ENCODE assay signal across 17 cellular contexts in genomic region chr1:177032434-177032833, GRCh38.
DNase-seq lines count a peak whose midpoint lies in the region; FAIRE-seq and TF ChIP-seq lines count a peak whose summit lies in the region.
"Had no signal": no experiment of that assay in that cellular context is flagged by ENCODE, and none has a peak within 500 bp of the region (broad histone marks: within the 10 kb centered on the region; RNA-seq: fewer than 3 reads in every experiment).

No MANE protein-coding gene starts in this region.

- H3K4me1 Mint-ChIP-seq in activated naive CD8-positive, alpha-beta T cell treated with anti-CD3 and anti-CD28 coated beads for 36 hours, result no peaks in the 10 kb centered on the region
- H3K4me1 Mint-ChIP-seq: T-helper 17 cell had no signal

- H4K20me1 ChIP-seq in H1 (replicated peaks in 1 of 2; ENCODE audit: control insufficient read depth in 1 of 2, insufficient read depth in 2 of 2, low read length in 2 of 2) (no peaks in the 10 kb centered on the region), hepatocyte (ENCODE audit: insufficient read depth, poor library complexity, severe bottlenecking) (no peaks in the 10 kb centered on the region)
- H4K20me1 ChIP-seq: BLaER1 had no signal

- TF ChIP-seq POLR2A in H1 (IDR thresholded peaks at IDR 0.05; ENCODE audit: control extremely low read depth in 1 of 2, low read depth in 2 of 2, low read length in 2 of 2), result no peak

- H3K4me2 ChIP-seq in H1 (ENCODE audit: insufficient read depth in 1 of 2, low read depth in 2 of 2, low read length in 2 of 2) (no peak overlapping the region), hepatocyte (no peak overlapping the region)
- H3K4me2 ChIP-seq: BLaER1, KMS-11 had no signal

- no peak overlapping the region for H4K91ac ChIP-seq in H1 (replicated peaks; ENCODE audit: insufficient read length, low read length)

- TF ChIP-seq RAD21 in H1 (IDR thresholded peaks at IDR 0.05 in 1 of 2, conservative IDR thresholded peaks at IDR 0.05 in 1 of 2; ENCODE audit: low read depth in 2 of 2, low read length in 2 of 2), result no peak

- no peak overlapping the region for H2BK20ac ChIP-seq in H1 (ENCODE audit: low read length)

- no peaks in the 10 kb centered on the region for H3K9me3 Mint-ChIP-seq in activated naive CD8-positive, alpha-beta T cell treated with anti-CD3 and anti-CD28 coated beads for 36 hours
- H3K9me3 Mint-ChIP-seq: CD8-positive, alpha-beta T cell had no signal

- no peak overlapping the region for H3K14ac ChIP-seq in H1 (ENCODE audit: insufficient read length)

- 92% methylated on average over 22 of the region's 22 CpGs; no CpG with 5 or more reads in 1 of the 2 experiments for WGBS in H1 (ENCODE audit: extremely low coverage in 1 of 2, insufficient coverage in 1 of 2, insufficient read length in 1 of 2, insufficient replicate concordance in 2 of 2, low coverage in 1 of 2, low lambda C conversion rate in 2 of 2, missing lambda C conversion rate in 1 of 2), 2 experiments
- WGBS in hepatocyte (ENCODE audit: low lambda C conversion rate, missing lambda C conversion rate), result 96% methylated on average over 22 of the region's 22 CpGs

- no peak for TF ChIP-seq EP300 in H1 (IDR thresholded peaks at IDR 0.05; ENCODE audit: borderline replicate concordance in 1 of 2, low read depth in 2 of 2, low read length in 2 of 2)

- no peak overlapping the region for H3K4me3 Mint-ChIP-seq in activated naive CD8-positive, alpha-beta T cell treated with anti-CD3 and anti-CD28 coated beads for 36 hours
- H3K4me3 Mint-ChIP-seq: CD8-positive, alpha-beta T cell; T-helper 17 cell had no signal

- H2AK5ac ChIP-seq in H1 (ENCODE audit: low read depth, low read length), result no peak overlapping the region

- H3K4ac ChIP-seq in H1 (replicated peaks; ENCODE audit: insufficient read length, low read depth, low read length), result no peak overlapping the region

- H2BK15ac ChIP-seq in H1 (ENCODE audit: low read length), result no peak overlapping the region

- H3K79me2 ChIP-seq in H1 (ENCODE audit: control insufficient read depth in 1 of 2, insufficient read depth in 2 of 2, low read length in 2 of 2) (no peaks in the 10 kb centered on the region), hepatocyte (no peaks in the 10 kb centered on the region)

- H3K18ac ChIP-seq in H1 (ENCODE audit: extremely low read depth, low read length), result no peak overlapping the region

- no peaks in the 10 kb centered on the region for H3K23me2 ChIP-seq in H1 (ENCODE audit: low read depth, low read length)

- H3K36me3 ChIP-seq in H1 (ENCODE audit: control insufficient read depth in 2 of 4, insufficient read depth in 4 of 4, low read length in 3 of 4) (no peaks in the 10 kb centered on the region), hepatocyte (replicated peaks; ENCODE audit: insufficient read depth, low read depth) (no peaks in the 10 kb centered on the region)
- H3K36me3 ChIP-seq: BLaER1 had no signal

- no peak overlapping the region for H3K4me3 ChIP-seq in H1 (ENCODE audit: extremely low read depth in 1 of 4, insufficient read depth in 2 of 4, low read depth in 3 of 4, low read length in 4 of 4)
- H3K4me3 ChIP-seq in hepatocyte, result no peak overlapping the region
- H3K4me3 ChIP-seq: BLaER1 had no signal

- H3K4me1 ChIP-seq in H1 (replicated peaks in 1 of 4; ENCODE audit: control insufficient read depth in 3 of 4, insufficient read depth in 4 of 4, low read length in 3 of 4) (peaks cover 0 to 9% (median 3%) of the 10 kb centered on the region in 4 experiments; a peak in 2 of 7 replicates), hepatocyte (ENCODE audit: insufficient read depth) (no peaks in the 10 kb centered on the region)
- H3K4me1 ChIP-seq: BLaER1 had no signal

- H2AFZ ChIP-seq in H1 (ENCODE audit: low read length) (no peak overlapping the region), hepatocyte (no peak overlapping the region)

- H4K8ac ChIP-seq in H1 (ENCODE audit: extremely low read depth, insufficient read depth, low read length), result no peak overlapping the region; the same call in 1 of the 2 replicates

- no peaks in the 10 kb centered on the region for H3K9me3 ChIP-seq in H1 (ENCODE audit: insufficient read depth in 2 of 2, low read depth in 1 of 2, low read length in 1 of 2)
- no peaks in the 10 kb centered on the region for H3K9me3 ChIP-seq in hepatocyte (ENCODE audit: low read depth)
- H3K9me3 ChIP-seq: BLaER1 had no signal

- no peak overlapping the region for H3K56ac ChIP-seq in H1 (replicated peaks; ENCODE audit: insufficient read length, low read depth, low read length)

- H3K27me3 ChIP-seq in H1 (replicated peaks in 1 of 4; ENCODE audit: control insufficient read depth in 3 of 4, extremely low read depth in 1 of 4, insufficient read depth in 3 of 4, low read length in 3 of 4), result no peaks in the 10 kb centered on the region; a peak in 1 of 7 replicates
- H3K27me3 ChIP-seq in hepatocyte, result no peaks in the 10 kb centered on the region
- H3K27me3 ChIP-seq: BLaER1 had no signal

- no peak overlapping the region for H2BK12ac ChIP-seq in H1 (ENCODE audit: low read depth, low read length)

- FAIRE-seq in H1 (lab: Jason Lieb, UNC), result no peak

- no peak overlapping the region for H3K9ac ChIP-seq in H1 (replicated peaks in 1 of 4; ENCODE audit: extremely low read depth in 1 of 4, low read depth in 3 of 4, low read length in 3 of 4)
- H3K9ac ChIP-seq: BLaER1, KMS-11 had no signal

- H2BK120ac ChIP-seq in H1 (replicated peaks; ENCODE audit: low read depth, low read length), result no peak overlapping the region

- DNase-seq in Daoy (ENCODE audit: low read depth) (peak; percentile 7), NCI-H1417 (lab: John Stamatoyannopoulos, UW) (peak in 2 of 3 experiments; percentile 78 to 95), NCI-H748 treated with DMSO at 0.1 percent for 48 hours (lab: John Stamatoyannopoulos, UW) (peak; percentile 10), H1 (ENCODE audit: low read depth in 1 of 2, low spot score in 2 of 2) (no peak), hepatocyte (ENCODE audit: low spot score) (no peak), islet precursor cell (no peak), activated T-cell treated with anti-CD3 and anti-CD28 coated beads for 4 hours (no peak)
- no peak for DNase-seq in activated naive CD8-positive, alpha-beta T cell treated with anti-CD3 and anti-CD28 coated beads for 36 hours
- DNase-seq: Calu3; CD8-positive, alpha-beta T cell; DMS53; GOT3; NCI-H187 treated with DMSO at 0.1 percent for 48 hours; NCI-H446 treated with DMSO at 0.1 percent for 48 hours; T-helper 17 cell had no signal

- H4K5ac ChIP-seq in H1 (ENCODE audit: insufficient read length, low read depth, low read length), result no peak overlapping the region

- H3K27ac ChIP-seq in H1 (ENCODE audit: low read depth, low read length) (no peak overlapping the region), hepatocyte (no peak overlapping the region)
- H3K27ac ChIP-seq: BLaER1, KMS-11 had no signal

- H3K27me3 Mint-ChIP-seq in activated naive CD8-positive, alpha-beta T cell treated with anti-CD3 and anti-CD28 coated beads for 36 hours, result no peaks in the 10 kb centered on the region
- H3K27me3 Mint-ChIP-seq: T-helper 17 cell had no signal

- TF ChIP-seq CTCF in H1 (IDR thresholded peaks at IDR 0.05; ENCODE audit: control extremely low read depth in 1 of 3, insufficient read depth in 1 of 3, low read depth in 1 of 3, low read length in 3 of 3), result no peak
- no peak for TF ChIP-seq CTCF in hepatocyte (IDR thresholded peaks at IDR 0.05; ENCODE audit: poor library complexity)

- POLR2A ChIA-PET in H1 (lab: Charles Lee; ENCODE audit: partially characterized antibody), result no interaction called here

- H3K27ac Mint-ChIP-seq in activated naive CD8-positive, alpha-beta T cell treated with anti-CD3 and anti-CD28 coated beads for 36 hours, result no peak overlapping the region
- H3K27ac Mint-ChIP-seq: CD8-positive, alpha-beta T cell; T-helper 17 cell had no signal

- no peaks in the 10 kb centered on the region for H3K9me2 ChIP-seq in hepatocyte (replicated peaks; ENCODE audit: insufficient read depth)

- H3K36me3 Mint-ChIP-seq in activated naive CD8-positive, alpha-beta T cell treated with anti-CD3 and anti-CD28 coated beads for 36 hours, result no peaks in the 10 kb centered on the region
- H3K36me3 Mint-ChIP-seq: CD8-positive, alpha-beta T cell had no signal

- H3K23ac ChIP-seq in H1 (ENCODE audit: insufficient read length), result no peak overlapping the region

- no peak overlapping the region for H2BK5ac ChIP-seq in H1 (ENCODE audit: low read depth, low read length)

- H3K79me1 ChIP-seq in H1 (ENCODE audit: low read depth, low read length), result no peaks in the 10 kb centered on the region

- CTCF ChIA-PET in H1 (lab: Charles Lee; ENCODE audit: partially characterized antibody), result interaction anchor here (0.8 kb wide), 1 partner anchor 83 kb away, joined by 3 read pairs; no protein-coding TSS in a partner anchor

TF ChIP-seq in H1, 55 proteins besides CTCF, POLR2A, EP300 and RAD21:
- TF ChIP-seq E2F6 (IDR thresholded peaks at IDR 0.05), result no peak
- no peak for TF ChIP-seq SIN3A (conservative IDR thresholded peaks at IDR 0.05 in 1 of 2, IDR thresholded peaks at IDR 0.05 in 1 of 2; ENCODE audit: low read depth in 1 of 2, low read length in 2 of 2)
- no peak for TF ChIP-seq JUND (IDR thresholded peaks at IDR 0.05; ENCODE audit: low read length)
- TF ChIP-seq KDM4A (IDR thresholded peaks at IDR 0.05; ENCODE audit: low read depth, low read length, severe bottlenecking), result no peak
- TF ChIP-seq TCF12 (IDR thresholded peaks at IDR 0.05; ENCODE audit: low read depth, low read length), result no peak
- peak; percentile 20; the same call in 1 of the 2 replicates for TF ChIP-seq CREB1 (IDR thresholded peaks at IDR 0.05)
- no peak for TF ChIP-seq JUN (IDR thresholded peaks at IDR 0.05; ENCODE audit: low read depth, low read length)

Comparison
In these comparisons a context has a peak if more than half of its experiments do, and no peak if none do; other contexts are left out.
1. DNase-seq: peak in Daoy (single experiment), NCI-H1417 (2 of 3) and NCI-H748 treated with DMSO at 0.1 percent for 48 hours (single experiment); none in H1 (0 of 2), hepatocyte (single experiment), islet precursor cell (single experiment), activated T-cell treated with anti-CD3 and anti-CD28 coated beads for 4 hours (single experiment) and activated naive CD8-positive, alpha-beta T cell treated with anti-CD3 and anti-CD28 coated beads for 36 hours (single experiment).